Comparison of ENCODE assay signal across 2 cellular contexts in the genomic region with DNA sequence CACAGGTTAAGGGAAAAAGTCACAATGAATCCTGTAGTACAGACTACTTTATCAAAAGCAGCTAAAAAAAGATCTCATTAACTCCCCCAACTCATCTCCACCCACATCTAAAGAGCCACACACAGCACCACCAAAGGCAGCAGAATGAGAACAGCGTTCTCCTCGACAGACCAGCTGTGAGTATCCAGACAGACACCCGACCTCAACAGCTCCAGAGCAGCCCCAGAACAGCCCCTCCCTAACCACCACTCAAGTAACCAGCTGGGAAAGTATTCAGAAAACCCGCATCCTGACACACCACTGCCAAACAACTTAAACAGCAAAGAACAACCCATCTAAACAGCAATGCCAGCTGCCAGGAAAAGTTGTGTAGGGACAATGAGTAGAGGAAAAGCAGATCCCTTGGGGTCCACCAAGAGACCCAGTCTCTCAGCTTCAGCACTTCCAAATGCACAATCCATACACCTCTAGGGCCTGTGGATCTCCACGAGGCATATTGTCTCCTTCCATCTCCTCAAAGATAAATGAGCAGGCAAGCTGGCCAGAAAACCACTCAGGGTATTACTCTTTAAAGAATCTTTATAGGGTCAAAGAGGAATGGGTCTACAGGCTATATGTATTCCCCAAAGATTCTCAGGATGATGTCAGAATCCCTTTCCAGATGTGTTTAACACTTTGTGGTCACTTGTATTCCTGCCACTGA. TPM values are rescaled to one million over a fixed set of nuclear protein-coding genes. Genes with fewer than 3 reads are reported as not detected.
"Had no signal": no experiment of that assay in that cellular context is flagged by ENCODE, and none has a peak within 500 bp of the region (broad histone marks: within the 10 kb centered on the region; RNA-seq: fewer than 3 reads in every experiment).

No MANE protein-coding gene starts in this region.

RNA-seq across cellular contexts. Expression of gene FAM72D, which starts 50.1 kb away (rescaled TPM):
- total RNA-seq: right atrium auricular region, transverse colon had no signal
